Comparison of ENCODE assay signal across 1 cellular context in the genomic region with DNA sequence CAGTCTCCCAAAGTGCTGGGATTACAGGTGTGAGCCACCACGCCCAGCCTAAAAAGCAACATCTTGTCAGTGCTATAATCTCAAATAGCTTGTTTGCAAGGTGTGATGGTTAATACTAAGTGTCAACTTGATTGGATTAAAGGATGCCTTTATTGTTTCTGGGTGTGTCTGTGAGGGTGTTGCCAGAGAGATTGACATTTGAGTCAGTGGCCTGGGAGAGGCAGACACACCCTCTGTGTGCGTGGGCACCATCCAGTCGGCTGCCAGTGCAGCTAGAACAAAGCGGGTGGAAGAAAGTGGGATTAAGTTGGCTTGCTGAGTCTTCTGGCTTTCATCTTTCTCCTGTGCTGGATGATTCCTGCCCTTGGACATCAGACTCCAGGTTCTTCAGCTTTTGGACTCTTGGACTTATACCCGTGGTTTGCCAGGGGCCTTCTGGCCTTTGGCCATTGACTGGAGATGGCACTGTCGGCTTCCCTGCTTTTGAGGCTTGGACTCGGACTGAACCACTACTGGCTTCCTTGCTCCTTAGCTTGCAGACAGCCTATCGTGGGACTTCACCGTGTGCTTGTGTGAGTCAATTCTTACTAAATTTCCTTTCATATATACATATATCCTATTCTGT.
TF ChIP-seq lines count a peak whose summit lies in the region.

No MANE protein-coding gene starts in this region.

TF ChIP-seq in liver, 16 proteins besides CTCF, POLR2A, EP300 and RAD21:
- TF ChIP-seq SP1 (IDR thresholded peaks at IDR 0.05) = no peak
- no peak for TF ChIP-seq RXRA (IDR thresholded peaks at IDR 0.05)
- TF ChIP-seq, protein P1, sequence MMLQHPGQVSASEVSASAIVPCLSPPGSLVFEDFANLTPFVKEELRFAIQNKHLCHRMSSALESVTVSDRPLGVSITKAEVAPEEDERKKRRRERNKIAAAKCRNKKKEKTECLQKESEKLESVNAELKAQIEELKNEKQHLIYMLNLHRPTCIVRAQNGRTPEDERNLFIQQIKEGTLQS (IDR thresholded peaks at IDR 0.05) = no peak
- TF ChIP-seq FOXA1 (IDR thresholded peaks at IDR 0.05) = no peak
- TF ChIP-seq HNF4A (conservative IDR thresholded peaks at IDR 0.05) = peak; percentile 35 to 85
- TF ChIP-seq HNF4G (IDR thresholded peaks at IDR 0.05) = peak; percentile 31
